ENCODE assay signal across 1 cellular context in genomic region chr11:78564889-78565467, GRCh38.
TF ChIP-seq lines count a peak whose summit lies in the region.

No MANE protein-coding gene starts in this region.

TF ChIP-seq in WTC11, 78 proteins besides CTCF, POLR2A, EP300 and RAD21 (continued from another document):
- TF ChIP-seq ZNF281 (CRISPR knock-in tag; IDR thresholded peaks at IDR 0.05) (no peak), ZNF232 (CRISPR knock-in tag; IDR thresholded peaks at IDR 0.05) (no peak), RELA (CRISPR knock-in tag; IDR thresholded peaks at IDR 0.05; ENCODE audit: borderline replicate concordance) (no peak), ATF3 (CRISPR knock-in tag; conservative IDR thresholded peaks at IDR 0.05) (no peak), ZNF317 (CRISPR knock-in tag; IDR thresholded peaks at IDR 0.05; ENCODE audit: borderline replicate concordance, low read depth) (no peak), ATF1 (CRISPR knock-in tag; IDR thresholded peaks at IDR 0.05) (no peak), ZNF425 (CRISPR knock-in tag; conservative IDR thresholded peaks at IDR 0.05) (no peak)
